Comparison of ENCODE assay signal across 1 cellular context in genomic region chr16:71440669-71441347, GRCh38.
A peak's percentile ranks its signal among the peaks of the same experiment; 100 is the strongest.
TF ChIP-seq lines count a peak whose summit lies in the region.

No MANE protein-coding gene starts in this region.

TF ChIP-seq in HepG2, 621 proteins besides CTCF, POLR2A, EP300 and RAD21 (continued from another document and continues in another):
- TF ChIP-seq ZNF350 (CRISPR knock-in tag; IDR thresholded peaks at IDR 0.05; ENCODE audit: borderline replicate concordance, low read depth) (peak; percentile 29; the same call in 1 of the 2 replicates), ZNF430 (CRISPR knock-in tag; IDR thresholded peaks at IDR 0.05) (0 out of 2 replicates have a peak, but pooled peaks have one; percentile 27), AHR (CRISPR knock-in tag; IDR thresholded peaks at IDR 0.05) (no peak), ZNF569 (CRISPR knock-in tag; IDR thresholded peaks at IDR 0.05; ENCODE audit: borderline replicate concordance) (no peak), ZNF512 (CRISPR knock-in tag; IDR thresholded peaks at IDR 0.05) (no peak), TBX3 (IDR thresholded peaks at IDR 0.05; ENCODE audit: borderline replicate concordance) (no peak), SUZ12 (IDR thresholded peaks at IDR 0.05; ENCODE audit: low read depth, low read length) (no peak), ZBTB7B (CRISPR knock-in tag; IDR thresholded peaks at IDR 0.05) (no peak), ZNF674 (CRISPR knock-in tag; IDR thresholded peaks at IDR 0.05; ENCODE audit: low read depth) (no peak), ZNF598 (CRISPR knock-in tag; IDR thresholded peaks at IDR 0.05; ENCODE audit: borderline replicate concordance) (0 out of 2 replicates have a peak, but pooled peaks have one; percentile 51), PLRG1 (conservative IDR thresholded peaks at IDR 0.05) (no peak), SRSF4 (IDR thresholded peaks at IDR 0.05; ENCODE audit: low read depth, low read length, poor library complexity, severe bottlenecking) (no peak), MED13 (CRISPR knock-in tag; IDR thresholded peaks at IDR 0.05) (no peak), ZNF816 (CRISPR knock-in tag; IDR thresholded peaks at IDR 0.05; ENCODE audit: borderline replicate concordance) (no peak), TAF15 (IDR thresholded peaks at IDR 0.05; ENCODE audit: low read depth, low read length, poor library complexity, severe bottlenecking) (no peak), AKNA (CRISPR knock-in tag; IDR thresholded peaks at IDR 0.05; ENCODE audit: borderline replicate concordance) (no peak), ZNF263 (CRISPR knock-in tag; IDR thresholded peaks at IDR 0.05) (0 out of 2 replicates have a peak, but pooled peaks have one; percentile 57), GMEB1 (CRISPR knock-in tag; IDR thresholded peaks at IDR 0.05; ENCODE audit: borderline replicate concordance) (no peak), PCBP1 (IDR thresholded peaks at IDR 0.05; ENCODE audit: borderline replicate concordance, low read depth, low read length) (no peak; the same call in 1 of the 2 replicates), ZEB1 (IDR thresholded peaks at IDR 0.05; ENCODE audit: insufficient replicate concordance, low read depth) (no peak), FOXJ3 (CRISPR knock-in tag; IDR thresholded peaks at IDR 0.05; ENCODE audit: borderline replicate concordance) (no peak), ATF5 (CRISPR knock-in tag; IDR thresholded peaks at IDR 0.05; ENCODE audit: low read depth) (peak; percentile 8; the same call in 1 of the 2 replicates), ZNF616 (CRISPR knock-in tag; IDR thresholded peaks at IDR 0.05; ENCODE audit: low read depth) (no peak), SKI (IDR thresholded peaks at IDR 0.05; ENCODE audit: partially characterized antibody) (no peak), FOSL1 (CRISPR knock-in tag; IDR thresholded peaks at IDR 0.05; ENCODE audit: borderline replicate concordance) (no peak), SSRP1 (CRISPR knock-in tag; IDR thresholded peaks at IDR 0.05) (no peak), ZNF136 (CRISPR knock-in tag; IDR thresholded peaks at IDR 0.05; ENCODE audit: low read depth) (no peak), ZHX2 (IDR thresholded peaks at IDR 0.05; ENCODE audit: low read depth) (no peak), ZHX2 (CRISPR knock-in tag; IDR thresholded peaks at IDR 0.05; ENCODE audit: borderline replicate concordance) (no peak), HDAC1 (CRISPR knock-in tag; IDR thresholded peaks at IDR 0.05) (no peak), ZBED4 (CRISPR knock-in tag; IDR thresholded peaks at IDR 0.05; ENCODE audit: borderline replicate concordance) (no peak), ZBTB42 (CRISPR knock-in tag; IDR thresholded peaks at IDR 0.05) (no peak), ZNF337 (CRISPR knock-in tag; IDR thresholded peaks at IDR 0.05; ENCODE audit: borderline replicate concordance, low read depth) (no peak), LCORL (IDR thresholded peaks at IDR 0.05) (no peak), LCORL (CRISPR knock-in tag; IDR thresholded peaks at IDR 0.05) (no peak), PAF1 (CRISPR knock-in tag; IDR thresholded peaks at IDR 0.05) (no peak), GATA4 (IDR thresholded peaks at IDR 0.05; ENCODE audit: borderline replicate concordance, low read depth) (no peak), ZNF768 (CRISPR knock-in tag; IDR thresholded peaks at IDR 0.05) (peak; percentile 5; the same call in 1 of the 2 replicates), CBFB (CRISPR knock-in tag; IDR thresholded peaks at IDR 0.05) (no peak), ZNF232 (CRISPR knock-in tag; IDR thresholded peaks at IDR 0.05; ENCODE audit: borderline replicate concordance) (no peak), REL (CRISPR knock-in tag; conservative IDR thresholded peaks at IDR 0.05) (no peak), POGZ (CRISPR knock-in tag; IDR thresholded peaks at IDR 0.05) (no peak), SP140L (CRISPR knock-in tag; IDR thresholded peaks at IDR 0.05; ENCODE audit: borderline replicate concordance) (no peak), TFE3 (CRISPR knock-in tag; IDR thresholded peaks at IDR 0.05) (no peak), HOXA5 (CRISPR knock-in tag; IDR thresholded peaks at IDR 0.05) (no peak), ZMYM3 (CRISPR knock-in tag; IDR thresholded peaks at IDR 0.05) (no peak), ZNF383 (CRISPR knock-in tag; IDR thresholded peaks at IDR 0.05; ENCODE audit: borderline replicate concordance) (peak; percentile 43; the same call in 1 of the 2 replicates)
